ENCODE assay signal across 9 cellular contexts in genomic region chr4:1170805-1171305, GRCh38. TPM values are rescaled to one million over a fixed set of nuclear protein-coding genes. Genes with fewer than 3 reads are reported as not detected.
A peak's percentile ranks its signal among the peaks of the same experiment; 100 is the strongest.
DNase-seq lines count a peak whose midpoint lies in the region; ATAC-seq, FAIRE-seq and TF ChIP-seq lines count a peak whose summit lies in the region.
"Had no signal": no experiment of that assay in that cellular context is flagged by ENCODE, and none has a peak within 500 bp of the region (broad histone marks: within the 10 kb centered on the region; RNA-seq: fewer than 3 reads in every experiment).

No MANE protein-coding gene starts in this region.

- peak overlapping the region; percentile 76 for H3K4me3 Mint-ChIP-seq in activated B cell treated with CpG ODN at 0.5 μM for 24 hours
- peak overlapping the region; percentile 74 for H3K4me3 Mint-ChIP-seq in stimulated activated memory B cell treated with anti-CD40 and anti-IgM and Interleukin-4, amounts not matched to agents 10 μg/mL and 1 μg/mL and 100 μg/mL, for 72 hours

- FAIRE-seq in kidney (lab: Jason Lieb, UNC), result no peak

- no peak overlapping the region for H3K27ac Mint-ChIP-seq in activated B cell treated with CpG ODN at 0.5 μM for 24 hours
- no peak overlapping the region for H3K27ac Mint-ChIP-seq in stimulated activated memory B cell treated with anti-CD40 and anti-IgM and Interleukin-4, amounts not matched to agents 10 μg/mL and 1 μg/mL and 100 μg/mL, for 72 hours
- H3K27ac Mint-ChIP-seq: activated naive CD8-positive, alpha-beta T cell treated with anti-CD3 and anti-CD28 coated beads, Interleukin-2, amount 50 U/mL, for 24 hours had no signal

- POLR2A ChIA-PET in activated B cell treated with CpG ODN at 0.5 μM for 24 hours (lab: Charles Lee), result interaction anchor here (0.5 to 1.9 kb wide), 5 partner anchors 14 to 540 kb away, joined by 3 to 7 read pairs (median 5); no protein-coding TSS in a partner anchor

- H3K36me3 ChIP-seq in HUES48 (ENCODE audit: control insufficient read depth, insufficient read depth, low read length) (no peaks in the 10 kb centered on the region), kidney (ENCODE audit: control insufficient read depth in 1 of 2, insufficient read depth in 2 of 2, low read length in 2 of 2) (no peaks in the 10 kb centered on the region)

- H3K9me3 ChIP-seq in HUES48 (ENCODE audit: control insufficient read depth, insufficient read depth, low read length), result no peaks in the 10 kb centered on the region
- no peaks in the 10 kb centered on the region for H3K9me3 ChIP-seq in kidney (ENCODE audit: control insufficient read depth in 1 of 2, low read length in 2 of 2)

- CTCF ChIA-PET in activated B cell treated with CpG ODN at 0.5 μM for 24 hours (lab: Charles Lee), result interaction anchor here (1.8 kb wide), 1 partner anchor 14 kb away, joined by 5 read pairs; no protein-coding TSS in a partner anchor

- peak overlapping the region; percentile 52; the same call in 1 of the 2 replicates for H3K4me3 ChIP-seq in HUES48 (ENCODE audit: low read depth, low read length)
- H3K4me3 ChIP-seq in kidney (ENCODE audit: low read length in 2 of 2), result no peak overlapping the region

- no peak for ATAC-seq in activated B cell treated with CpG ODN at 0.5 μM for 24 hours (ENCODE audit: low read depth)
- ATAC-seq in stimulated activated memory B cell treated with anti-CD40 and anti-IgM and Interleukin-4, amounts not matched to agents 10 μg/mL and 1 μg/mL and 100 μg/mL, for 72 hours, result no peak
- no peak for ATAC-seq in GM21367 (IDR thresholded peaks at IDR 0.05; ENCODE audit: unreplicated experiment)
- no peak for ATAC-seq in HG02798 (IDR thresholded peaks at IDR 0.05; ENCODE audit: poor library complexity, unreplicated experiment)
- no peak for ATAC-seq in GM19395 (IDR thresholded peaks at IDR 0.05; ENCODE audit: unreplicated experiment)
- ATAC-seq: activated naive CD8-positive, alpha-beta T cell treated with anti-CD3 and anti-CD28 coated beads, Interleukin-2, amount 50 U/mL, for 24 hours had no signal

- H3K27me3 Mint-ChIP-seq in activated B cell treated with CpG ODN at 0.5 μM for 24 hours, result peaks cover 2% of the 10 kb centered on the region
- H3K27me3 Mint-ChIP-seq in stimulated activated memory B cell treated with anti-CD40 and anti-IgM and Interleukin-4, amounts not matched to agents 10 μg/mL and 1 μg/mL and 100 μg/mL, for 72 hours, result peaks cover 30% of the 10 kb centered on the region

- no peaks in the 10 kb centered on the region for H3K9me3 Mint-ChIP-seq in activated B cell treated with CpG ODN at 0.5 μM for 24 hours
- no peaks in the 10 kb centered on the region for H3K9me3 Mint-ChIP-seq in stimulated activated memory B cell treated with anti-CD40 and anti-IgM and Interleukin-4, amounts not matched to agents 10 μg/mL and 1 μg/mL and 100 μg/mL, for 72 hours
- H3K9me3 Mint-ChIP-seq: activated naive CD8-positive, alpha-beta T cell treated with anti-CD3 and anti-CD28 coated beads, Interleukin-2, amount 50 U/mL, for 24 hours had no signal

- no peak for TF ChIP-seq CTCF in activated B cell treated with CpG ODN at 0.5 μM for 24 hours (IDR thresholded peaks at IDR 0.05)
- TF ChIP-seq CTCF in kidney (IDR thresholded peaks at IDR 0.05; ENCODE audit: borderline replicate concordance, extremely low read depth, insufficient read depth), result no peak

- H3K9ac ChIP-seq in HUES48 (ENCODE audit: low read depth, low read length) (no peak overlapping the region), kidney (ENCODE audit: low read length in 2 of 2) (no peak overlapping the region)

- peaks cover 80% of the 10 kb centered on the region for H3K27me3 ChIP-seq in HUES48 (ENCODE audit: control insufficient read depth, insufficient read depth, low read length)

- H3K36me3 Mint-ChIP-seq in activated B cell treated with CpG ODN at 0.5 μM for 24 hours (ENCODE audit: low read depth), result no peaks in the 10 kb centered on the region
- H3K36me3 Mint-ChIP-seq in stimulated activated memory B cell treated with anti-CD40 and anti-IgM and Interleukin-4, amounts not matched to agents 10 μg/mL and 1 μg/mL and 100 μg/mL, for 72 hours, result no peaks in the 10 kb centered on the region

- H3K27ac ChIP-seq in HUES48 (ENCODE audit: low read depth, low read length) (no peak overlapping the region), kidney (ENCODE audit: low read depth in 2 of 2, low read length in 2 of 2) (no peak overlapping the region)

- peaks cover 4% of the 10 kb centered on the region; the same call in 1 of the 2 replicates for H3K4me1 ChIP-seq in HUES48 (ENCODE audit: control insufficient read depth, insufficient read depth, low read length)
- peaks cover 0 to 19% of the 10 kb centered on the region in 2 donors for H3K4me1 ChIP-seq in kidney (ENCODE audit: control insufficient read depth in 1 of 2, insufficient read depth in 1 of 2, low read depth in 1 of 2, low read length in 2 of 2)

- H3K4me1 Mint-ChIP-seq in activated B cell treated with CpG ODN at 0.5 μM for 24 hours, result peaks cover 32% of the 10 kb centered on the region
- peaks cover 36% of the 10 kb centered on the region for H3K4me1 Mint-ChIP-seq in stimulated activated memory B cell treated with anti-CD40 and anti-IgM and Interleukin-4, amounts not matched to agents 10 μg/mL and 1 μg/mL and 100 μg/mL, for 72 hours

- intact Hi-C loops in activated B cell treated with CpG ODN at 0.5 μM for 24 hours (cut with micrococcal nuclease) (loop anchor here (1.0 kb wide), 2 partner anchors 48 to 78 kb away; partner anchors contain the start of gene CTBP1), kidney (cut with DNase I) (no loop called here)

- DNase-seq in activated B cell treated with CpG ODN at 0.5 μM for 24 hours, result no peak
- peak; percentile 80 for DNase-seq in kidney
- DNase-seq: NCI-H2171 treated with DMSO at 0.1 percent for 48 hours had no signal

RNA-seq across cellular contexts. Expression of gene SPON2, which starts 1.5 kb away (rescaled TPM):
- total RNA-seq in activated B cell treated with CpG ODN at 0.5 μM for 24 hours (2.2 and 3.4 TPM in 2 replicates), kidney (116 TPM)
- polyA plus RNA-seq in kidney (ENCODE audit: insufficient read depth, low read depth, low replicate concordance), result 16.7 TPM

RNA-seq across cellular contexts. Expression of gene RNF212, which starts 57.5 kb away (rescaled TPM):
- total RNA-seq in activated B cell treated with CpG ODN at 0.5 μM for 24 hours, result 2.1 and 2.4 TPM in 2 replicates
- total RNA-seq in kidney, result 5.3 TPM
- polyA plus RNA-seq in kidney (ENCODE audit: insufficient read depth, low read depth, low replicate concordance), result 20.8 TPM

Comparison
In these comparisons a context has a peak if more than half of its experiments do, and no peak if none do; other contexts are left out.
1. RNA of gene SPON2, which starts 1.5 kb away (total RNA-seq): 116 TPM in kidney (single experiment); 2.2 to 3.4 TPM in activated B cell treated with CpG ODN at 0.5 μM for 24 hours; every median in the first group is over 10 times any median in the second.